In the genomic region with DNA sequence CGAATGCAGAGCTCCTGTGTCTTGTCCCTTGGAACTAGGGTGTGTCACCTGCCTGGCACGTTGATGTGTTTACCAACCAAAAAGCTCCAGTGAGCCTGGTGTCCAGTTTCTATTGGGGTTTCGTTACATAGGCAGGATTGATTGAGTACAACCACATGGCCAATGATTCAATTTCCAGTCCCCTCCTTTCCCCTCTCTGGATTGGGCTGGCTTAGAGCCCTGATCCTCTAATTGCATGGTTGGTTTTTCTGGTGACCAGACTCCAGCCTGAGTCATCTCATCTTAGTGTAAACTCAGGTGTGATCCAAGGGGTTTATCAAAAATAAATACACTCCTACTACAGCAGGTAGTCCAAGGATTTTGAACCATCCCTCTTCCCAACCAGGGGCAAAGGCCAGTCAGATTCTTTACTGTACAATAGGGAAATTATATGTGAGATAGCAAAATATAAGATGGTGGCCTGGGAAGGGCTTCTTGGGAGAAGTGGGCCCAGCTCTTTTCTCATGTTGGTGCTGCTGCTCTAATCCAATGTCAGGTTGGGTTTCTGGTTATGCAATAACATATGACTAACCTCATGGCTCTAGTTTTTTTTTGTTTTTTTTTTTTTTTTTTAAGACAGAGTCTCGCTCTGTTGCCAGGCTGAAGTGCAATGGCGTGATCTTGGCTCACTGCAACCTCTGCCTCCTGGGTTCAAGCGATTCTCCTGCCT, we compare ENCODE assay signal across 11 cellular contexts.
DNase-seq lines count a peak whose midpoint lies in the region; ATAC-seq and TF ChIP-seq lines count a peak whose summit lies in the region.
"Had no signal": no experiment of that assay in that cellular context is flagged by ENCODE, and none has a peak within 500 bp of the region (broad histone marks: within the 10 kb centered on the region; RNA-seq: fewer than 3 reads in every experiment).

No MANE protein-coding gene starts in this region.

- H3K36me3 ChIP-seq in BE2C = no peaks in the 10 kb centered on the region

- H3K27me3 ChIP-seq in BE2C = no peaks in the 10 kb centered on the region

- TF ChIP-seq CTCF in choroid plexus epithelial cell (conservative IDR thresholded peaks at IDR 0.05; ENCODE audit: low read depth, low read length) (no peak), BE2C (IDR thresholded peaks at IDR 0.05; ENCODE audit: low read depth, low read length) (no peak)

- H3K4me1 ChIP-seq in BE2C = no peaks in the 10 kb centered on the region

- no peak for ATAC-seq in GM18517 (IDR thresholded peaks at IDR 0.05; ENCODE audit: unreplicated experiment)
- no peak for ATAC-seq in HG03520 (IDR thresholded peaks at IDR 0.05; ENCODE audit: unreplicated experiment)
- ATAC-seq: right cardiac atrium had no signal

- H3K9me3 ChIP-seq in BE2C = no peaks in the 10 kb centered on the region

- DNase-seq in EH (ENCODE audit: low read depth) (peak; percentile 51), NCI-H2029 (lab: John Stamatoyannopoulos, UW) (peak; percentile 94), choroid plexus epithelial cell (ENCODE audit: low read depth) (peak; percentile 75), mucosa of gallbladder (ENCODE audit: low spot score) (peak; percentile 84), NCI-H526 (lab: John Stamatoyannopoulos, UW) (no peak), BE2C (no peak)
- DNase-seq: cerebellar nuclear complex, right cardiac atrium had no signal

- no peak overlapping the region for H3K4me3 ChIP-seq in choroid plexus epithelial cell (ENCODE audit: low read depth, low read length)
- no peak overlapping the region for H3K4me3 ChIP-seq in BE2C (ENCODE audit: low read depth, low read length)
- H3K4me3 ChIP-seq: SK-N-MC had no signal

Comparison
In these comparisons a context has a peak if more than half of its experiments do, and no peak if none do; other contexts are left out.
1. DNase-seq: peak in EH (single experiment), NCI-H2029 (single experiment), choroid plexus epithelial cell (single experiment) and mucosa of gallbladder (single experiment); none in NCI-H526 (0 of 2) and BE2C (single experiment).